ENCODE assay signal across 1 cellular context in genomic region chr5:66582499-66582898, GRCh38.
TF ChIP-seq lines count a peak whose summit lies in the region.

No MANE protein-coding gene starts in this region.

TF ChIP-seq in HEK293, 187 proteins besides CTCF, POLR2A, EP300 and RAD21 (continued from another document):
- TF ChIP-seq ZNF518A (tag by site-specific recombination; conservative IDR thresholded peaks at IDR 0.05; ENCODE audit: low read depth) = no peak
